Comparison of ENCODE assay signal across 15 cellular contexts in the genomic region with DNA sequence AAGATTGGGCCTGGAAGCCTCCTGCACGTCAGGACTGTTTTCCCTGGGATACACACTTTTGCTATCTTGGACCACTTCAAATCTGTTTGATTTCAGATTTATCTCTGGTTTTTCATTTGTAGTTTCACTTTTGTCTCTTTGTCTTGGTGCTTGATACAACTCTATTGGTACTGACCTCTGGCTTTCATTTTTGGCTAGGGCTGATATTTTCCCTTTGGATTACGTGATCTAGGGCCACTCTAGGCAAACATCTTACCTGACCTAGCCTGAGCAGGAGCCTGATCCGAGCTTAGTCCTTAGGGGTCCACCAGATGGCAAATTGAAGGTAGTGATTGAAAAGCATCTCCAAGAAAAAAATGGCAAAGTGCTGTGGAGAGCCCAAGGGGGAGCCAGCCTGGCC. TPM values are rescaled to one million over a fixed set of nuclear protein-coding genes. Genes with fewer than 3 reads are reported as not detected.
DNase-seq lines count a peak whose midpoint lies in the region; ATAC-seq and TF ChIP-seq lines count a peak whose summit lies in the region.
"Had no signal": no experiment of that assay in that cellular context is flagged by ENCODE, and none has a peak within 500 bp of the region (broad histone marks: within the 10 kb centered on the region; RNA-seq: fewer than 3 reads in every experiment).

No MANE protein-coding gene starts in this region.

- no peak overlapping the region for H4K8ac ChIP-seq in IMR-90 (ENCODE audit: low read depth in 2 of 2, low read length in 2 of 2)

- peaks cover 9% of the 10 kb centered on the region for H3K4me1 Mint-ChIP-seq in neural crest cell
- peaks cover 14% of the 10 kb centered on the region for H3K4me1 Mint-ChIP-seq in progenitor cell of endocrine pancreas (ENCODE audit: low read depth)
- H3K4me1 Mint-ChIP-seq: CD14-positive monocyte had no signal

- H3K79me1 ChIP-seq in IMR-90 (ENCODE audit: low read depth in 1 of 2, low read length in 2 of 2), result no peaks in the 10 kb centered on the region

- intact Hi-C loops in IMR-90 (cut with micrococcal nuclease), result no loop called here

- H3K36me3 ChIP-seq in IMR-90 (ENCODE audit: control insufficient read depth, insufficient read depth, low read length) (no peaks in the 10 kb centered on the region), fibroblast of lung (ENCODE audit: control insufficient read depth, insufficient read depth, low read length) (no peaks in the 10 kb centered on the region), HAP-1 (replicated peaks) (no peaks in the 10 kb centered on the region)
- H3K36me3 ChIP-seq: BLaER1 had no signal

- H3K4me3 ChIP-seq in IMR-90 (ENCODE audit: insufficient read depth, low read depth, low read length) (no peak overlapping the region), fibroblast of lung (replicated peaks in 1 of 4; ENCODE audit: control extremely low read depth in 1 of 4, insufficient read depth in 1 of 4, low read depth in 3 of 4, low read length in 4 of 4) (no peak overlapping the region), HAP-1 (no peak overlapping the region)
- H3K4me3 ChIP-seq: BLaER1, GM12878 had no signal

- H3K4ac ChIP-seq in IMR-90 (ENCODE audit: low read depth, low read length), result no peak overlapping the region

- H2AK9ac ChIP-seq in IMR-90 (replicated peaks; ENCODE audit: low read depth, low read length, poor library complexity), result no peak overlapping the region

- no peak overlapping the region for H3K14ac ChIP-seq in IMR-90 (replicated peaks; ENCODE audit: low read depth, low read length)

- H2BK20ac ChIP-seq in IMR-90 (ENCODE audit: low read depth, low read length), result no peak overlapping the region

- POLR2A ChIA-PET in IMR-90 (lab: Charles Lee; ENCODE audit: unreplicated experiment), result no interaction called here

- no peak for TF ChIP-seq POLR2A in IMR-90 (IDR thresholded peaks at IDR 0.05; ENCODE audit: low read depth, low read length)

- peaks cover 5% of the 10 kb centered on the region for H3K9me3 Mint-ChIP-seq in neural crest cell
- no peaks in the 10 kb centered on the region for H3K9me3 Mint-ChIP-seq in progenitor cell of endocrine pancreas (ENCODE audit: low read depth)

- H2AFZ ChIP-seq in IMR-90 (replicated peaks; ENCODE audit: low read length, poor library complexity), result no peak overlapping the region
- H2AFZ ChIP-seq in fibroblast of lung (ENCODE audit: low read length), result no peak overlapping the region

- H2BK15ac ChIP-seq in IMR-90 (ENCODE audit: low read depth, low read length), result 0 out of 3 replicates have a peak overlapping the region, but pooled peaks have one; percentile 11

- H3K4me1 ChIP-seq in IMR-90 (ENCODE audit: control insufficient read depth, insufficient read depth, low read length) (peaks cover 2% of the 10 kb centered on the region), fibroblast of lung (ENCODE audit: control insufficient read depth, extremely low read depth, insufficient read depth, low read length) (no peaks in the 10 kb centered on the region), HAP-1 (no peaks in the 10 kb centered on the region)

- H3K27me3 Mint-ChIP-seq in neural crest cell (ENCODE audit: low read depth) (peaks cover 3% of the 10 kb centered on the region), progenitor cell of endocrine pancreas (peaks cover 19% of the 10 kb centered on the region)

- H3K9me3 ChIP-seq in IMR-90 (ENCODE audit: control insufficient read depth, insufficient read depth, low read length) (peaks cover 8% of the 10 kb centered on the region), fibroblast of lung (ENCODE audit: control insufficient read depth, insufficient read depth, low read depth, low read length) (no peaks in the 10 kb centered on the region), HAP-1 (no peaks in the 10 kb centered on the region; the same call in 1 of the 2 replicates)

- H3K18ac ChIP-seq in IMR-90 (ENCODE audit: low read depth, low read length), result no peak overlapping the region

- H3K23ac ChIP-seq in IMR-90 (ENCODE audit: low read depth, low read length), result no peak overlapping the region

- dilution Hi-C loops in IMR-90 (cut with HindIII; ENCODE audit: low sequenced_read_pairs, unreplicated experiment), result no loop called here

- BruUV-seq in IMR-90 (replicated peaks; lab: Mats Ljungman, UMichigan), result no TSS peak

- H2BK120ac ChIP-seq in IMR-90 (ENCODE audit: low read depth, low read length), result no peak overlapping the region

- H3K9ac ChIP-seq in IMR-90 (ENCODE audit: low read depth, low read length) (no peak overlapping the region), fibroblast of lung (ENCODE audit: insufficient read depth, low read length) (no peak overlapping the region)
- H3K9ac ChIP-seq: BLaER1 had no signal

- H2AK5ac ChIP-seq in IMR-90 (ENCODE audit: low read depth, low read length), result no peak overlapping the region

- TF ChIP-seq CTCF in IMR-90 (conservative IDR thresholded peaks at IDR 0.05; ENCODE audit: low read depth, low read length) (no peak), fibroblast of lung (conservative IDR thresholded peaks at IDR 0.05 in 1 of 2, IDR thresholded peaks at IDR 0.05 in 1 of 2; ENCODE audit: low read depth in 1 of 2, low read length in 2 of 2) (no peak), neural crest cell (conservative IDR thresholded peaks at IDR 0.05) (no peak), progenitor cell of endocrine pancreas (IDR thresholded peaks at IDR 0.05; ENCODE audit: unreplicated experiment) (no peak)

- no peaks in the 10 kb centered on the region for H4K20me1 ChIP-seq in IMR-90 (ENCODE audit: insufficient read depth, low read length)
- H4K20me1 ChIP-seq in fibroblast of lung (ENCODE audit: control insufficient read depth, extremely low read depth, insufficient read depth, low read length), result no peaks in the 10 kb centered on the region
- H4K20me1 ChIP-seq: BLaER1 had no signal

- H3K56ac ChIP-seq in IMR-90 (ENCODE audit: extremely low read depth, insufficient read depth, low read length), result no peak overlapping the region

- H3K4me2 ChIP-seq in IMR-90 (ENCODE audit: low read depth, low read length), result no peak overlapping the region
- peak overlapping the region; percentile 23 for H3K4me2 ChIP-seq in fibroblast of lung (ENCODE audit: extremely low read depth, insufficient read depth, low read length)
- H3K4me2 ChIP-seq: BLaER1 had no signal

- no peaks in the 10 kb centered on the region for H3K79me2 ChIP-seq in fibroblast of lung (ENCODE audit: control insufficient read depth, insufficient read depth, low read length)

- H3K36me3 Mint-ChIP-seq in neural crest cell (ENCODE audit: low read depth), result no peaks in the 10 kb centered on the region
- H3K36me3 Mint-ChIP-seq in progenitor cell of endocrine pancreas (ENCODE audit: insufficient read depth), result no peaks in the 10 kb centered on the region
- H3K36me3 Mint-ChIP-seq: CD14-positive monocyte; CD4-positive, alpha-beta memory T cell had no signal

- H3K27ac ChIP-seq in IMR-90 (ENCODE audit: insufficient read depth, low read length), result no peak overlapping the region
- no peak overlapping the region for H3K27ac ChIP-seq in fibroblast of lung (ENCODE audit: insufficient read depth, low read length)
- H3K27ac ChIP-seq: BLaER1 had no signal

- H3K27ac Mint-ChIP-seq in neural crest cell (ENCODE audit: unreplicated experiment) (peak overlapping the region; percentile 0), progenitor cell of endocrine pancreas (no peak overlapping the region)
- H3K27ac Mint-ChIP-seq: CD14-positive monocyte; CD4-positive, alpha-beta memory T cell had no signal

- H4K5ac ChIP-seq in IMR-90 (ENCODE audit: low read depth, low read length), result no peak overlapping the region

- no peak overlapping the region for H4K91ac ChIP-seq in IMR-90 (ENCODE audit: insufficient read depth, low read depth, low read length)

- H3K9me1 ChIP-seq in IMR-90 (ENCODE audit: insufficient read depth, low read length), result 0 out of 2 replicates have a peak, but pooled peaks cover 3% of the 10 kb centered on the region

- CTCF ChIA-PET in IMR-90 (lab: Yijun Ruan, JAX), result interaction anchor here (0.6 kb wide), 2 partner anchors 11 to 158 kb away, joined by 3 to 4 read pairs; no protein-coding TSS in a partner anchor

- in situ Hi-C loops in ACHN (cut with HindIII; ENCODE audit: low pct_ligation_motif_present, low pct_unique_long_range_greater_than_20kb, low sequenced_read_pairs), result no loop called here
- in situ Hi-C loops in IMR-90 (cut with MboI; ENCODE audit: low sequenced_read_pairs), result no loop called here
- in situ Hi-C loops in HAP-1 (cut with MboI; ENCODE audit: low sequenced_read_pairs), result no loop called here

- no peak overlapping the region for H2BK5ac ChIP-seq in IMR-90 (ENCODE audit: low read depth, low read length, poor library complexity, severe bottlenecking)

- WGBS in IMR-90 (ENCODE audit: extremely low coverage in 2 of 2, insufficient read length in 1 of 2), 2 experiments, result 80% methylated on average over 1 of the region's 3 CpGs; no CpG with 5 or more reads in 1 of the 2 experiments

- TF ChIP-seq RAD21 in IMR-90 (IDR thresholded peaks at IDR 0.05; ENCODE audit: low read length), result no peak

- DNase-seq in ACHN, result peak; percentile 8
- DNase-seq in IMR-90, result no peak
- DNase-seq in fibroblast of lung (ENCODE audit: low read depth in 2 of 2), result no peak
- DNase-seq in neural crest cell (ENCODE audit: low read depth, low spot score), result no peak
- no peak for DNase-seq in progenitor cell of endocrine pancreas (ENCODE audit: low spot score, unreplicated experiment)
- no peak for DNase-seq in HAP-1 (ENCODE audit: low spot score in 2 of 2)
- DNase-seq: CD4-positive, alpha-beta memory T cell; DMS79 treated with DMSO at 0.1 percent for 48 hours; GOT3; H7; KG1 had no signal

- H3K27me3 ChIP-seq in IMR-90 (ENCODE audit: control insufficient read depth, insufficient read depth, low read length) (peaks cover 2% of the 10 kb centered on the region; the same call in 1 of the 2 replicates), fibroblast of lung (ENCODE audit: control insufficient read depth, insufficient read depth, low read length) (peaks cover 11% of the 10 kb centered on the region), HAP-1 (ENCODE audit: low read depth) (no peaks in the 10 kb centered on the region)
- H3K27me3 ChIP-seq: BLaER1 had no signal

- no peak for ATAC-seq in IMR-90 (ENCODE audit: low read depth)
- no peak for ATAC-seq in GM19035 (IDR thresholded peaks at IDR 0.05; ENCODE audit: unreplicated experiment)
- ATAC-seq: GM12878 had no signal

- H3K4me3 Mint-ChIP-seq in neural crest cell, result no peak overlapping the region
- no peak overlapping the region for H3K4me3 Mint-ChIP-seq in progenitor cell of endocrine pancreas (ENCODE audit: low read depth)
- H3K4me3 Mint-ChIP-seq: CD14-positive monocyte; CD4-positive, alpha-beta memory T cell had no signal

TF ChIP-seq in IMR-90, 13 proteins besides CTCF, POLR2A, EP300 and RAD21 (continues in another document):
- no peak for TF ChIP-seq CEBPB (IDR thresholded peaks at IDR 0.05; ENCODE audit: low read depth, low read length)

RNA-seq across cellular contexts. Expression of a gene that starts 39.6 kb away (rescaled TPM):
- total RNA-seq in IMR-90 (2012; rRNA removed) (14.7 and 16.0 TPM in 2 replicates), fibroblast of lung (9.0 and 12.6 TPM in 2 replicates), neural crest cell (29.3 and 30.3 TPM in 2 replicates), progenitor cell of endocrine pancreas (28.8 and 32.3 TPM in 2 replicates)
- polyA plus RNA-seq in IMR-90 (2012; rRNA removed) (10.0 and 10.3 TPM in 2 replicates), fibroblast of lung (7.7 and 10.3 TPM in 2 replicates)
- 5.8 and 6.4 TPM in 2 replicates for polyA plus RNA-seq in IMR-90 (2012; cell fraction: cytosol; rRNA removed)
- 15.5 and 19.3 TPM in 2 replicates for polyA plus RNA-seq in IMR-90 (2012; cell fraction: nucleus; rRNA removed; ENCODE audit: low replicate concordance)
- polyA plus RNA-seq in fibroblast of lung (2012), result 4.7 and 7.1 TPM in 2 replicates
- polyA minus RNA-seq in fibroblast of lung (ENCODE audit: low replicate concordance), result 6.0 and 7.7 TPM in 2 replicates
